ENCODE assay signal across 8 cellular contexts in the genomic region with DNA sequence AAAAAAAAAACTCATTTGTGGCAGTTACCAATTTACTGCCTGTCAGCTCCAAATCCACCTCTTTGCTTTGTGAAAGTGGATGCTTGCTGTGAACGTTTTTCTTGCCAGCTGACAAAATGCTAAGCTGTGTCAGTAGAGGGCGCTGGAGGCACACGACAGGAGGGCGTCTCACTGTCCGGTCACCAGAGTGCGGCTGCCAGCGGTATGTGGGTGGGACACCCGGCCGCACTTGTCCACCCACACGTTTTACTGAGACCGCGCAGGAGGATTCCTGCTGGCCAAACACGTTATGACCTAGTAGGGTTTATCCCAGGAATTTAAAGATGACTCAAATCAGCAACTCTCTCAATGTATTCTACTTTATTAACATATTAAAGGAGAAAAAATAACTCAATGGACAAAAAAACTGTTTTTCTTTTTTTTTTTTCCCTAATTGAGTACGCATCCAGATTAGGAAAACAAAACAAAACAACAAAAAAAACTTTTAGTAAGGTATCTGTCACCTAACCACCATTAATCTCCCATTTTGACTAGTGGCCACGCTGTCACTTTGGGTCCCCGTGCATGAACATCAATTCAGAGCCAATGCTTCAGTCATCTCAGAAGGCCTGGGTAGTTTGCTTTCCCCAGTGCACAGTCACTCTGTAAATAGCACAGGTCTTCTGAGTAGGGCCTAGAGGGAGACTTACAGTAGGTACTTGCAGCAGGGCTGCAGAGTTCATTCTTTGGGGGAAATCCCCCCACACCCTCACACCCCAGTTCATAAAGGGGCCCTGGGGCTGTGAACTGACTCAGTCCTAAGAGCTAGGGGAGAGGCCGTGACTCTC. TPM values are rescaled to one million over a fixed set of nuclear protein-coding genes. Genes with fewer than 3 reads are reported as not detected.
DNase-seq lines count a peak whose midpoint lies in the region; ATAC-seq, FAIRE-seq and TF ChIP-seq lines count a peak whose summit lies in the region.

No MANE protein-coding gene starts in this region.

- no peak for TF ChIP-seq POLR2A in suprapubic skin (IDR thresholded peaks at IDR 0.05)

- H3K27me3 ChIP-seq in RWPE2 (ENCODE audit: insufficient read depth, poor library complexity, severe bottlenecking) (no peaks in the 10 kb centered on the region), suprapubic skin (no peaks in the 10 kb centered on the region)

- H3K9me3 ChIP-seq in RWPE2 (ENCODE audit: severe bottlenecking) = peaks cover 1% of the 10 kb centered on the region
- no peaks in the 10 kb centered on the region for H3K9me3 ChIP-seq in suprapubic skin

- H3K36me3 ChIP-seq in RWPE2 (ENCODE audit: low read depth) (no peaks in the 10 kb centered on the region), suprapubic skin (no peaks in the 10 kb centered on the region)

- H3K4me1 ChIP-seq in RWPE2 (ENCODE audit: insufficient read depth, poor library complexity, severe bottlenecking) (no peaks in the 10 kb centered on the region), suprapubic skin (peaks cover 9% of the 10 kb centered on the region)

- peak; percentile 98 for ATAC-seq in RWPE2 (ENCODE audit: low read depth)

- WGBS in suprapubic skin = 10% methylated on average over 16 of the region's 17 CpGs

- DNase-seq in GOT3 (lab: John Stamatoyannopoulos, UW) (peak; percentile 82), LHCN-M2 (ENCODE audit: low read depth) (peak; percentile 91), RWPE2 (ENCODE audit: low spot score) (peak; percentile 90), fibroblast of the conjunctiva (ENCODE audit: low read depth) (peak; percentile 88), occipital lobe (lab: John Stamatoyannopoulos, UW) (peak; percentile 77), suprapubic skin (ENCODE audit: low spot score in 2 of 2) (peak; percentile 92)
- peak; percentile 65 for DNase-seq in activated T-helper 9 cell treated with anti-CD3 and anti-CD28 coated beads, Interleukin-2, amount 50 U/mL, for 16 hours (ENCODE audit: low read depth)

- peak; percentile 80 for FAIRE-seq in G401.6 (lab: Jason Lieb, UNC)

- peak; percentile 97 for TF ChIP-seq CTCF in RWPE2 (IDR thresholded peaks at IDR 0.05; ENCODE audit: poor library complexity, severe bottlenecking)
- TF ChIP-seq CTCF in suprapubic skin (IDR thresholded peaks at IDR 0.05) = peak; percentile 90 to 93

- TF ChIP-seq EP300 in suprapubic skin (IDR thresholded peaks at IDR 0.05) = no peak

- no peak overlapping the region for H3K27ac ChIP-seq in RWPE2 (ENCODE audit: poor library complexity, severe bottlenecking)
- no peak overlapping the region for H3K27ac ChIP-seq in suprapubic skin

- H3K4me3 ChIP-seq in RWPE2 (ENCODE audit: severe bottlenecking) (no peak overlapping the region), suprapubic skin (no peak overlapping the region)

RNA-seq across cellular contexts. Expression of a gene that starts 43.8 kb away (rescaled TPM):
- total RNA-seq in LHCN-M2 (2014; rRNA removed) (608 and 692 TPM in 2 replicates), occipital lobe (1,043 TPM), suprapubic skin (100 to 1,000 TPM; 564 to 915 (median 773) TPM)
- 2,057 TPM for polyA plus RNA-seq in LHCN-M2 (2012)

RNA-seq across cellular contexts. Expression of a gene that starts 53.8 kb away (rescaled TPM):
- total RNA-seq in LHCN-M2 (2014; rRNA removed) (6.2 and 12.2 TPM in 2 replicates), occipital lobe (8.4 TPM), suprapubic skin (1 to 10 TPM; 3.4 to 8.2 (median 5.5) TPM)
- 3.1 TPM for polyA plus RNA-seq in LHCN-M2 (2012)
